Comparison of ENCODE assay signal across 11 cellular contexts in genomic region chr11:64040684-64041267, GRCh38. TPM values are rescaled to one million over a fixed set of nuclear protein-coding genes. Genes with fewer than 3 reads are reported as not detected.
DNase-seq lines count a peak whose midpoint lies in the region; ATAC-seq and TF ChIP-seq lines count a peak whose summit lies in the region.
"Had no signal": no experiment of that assay in that cellular context is flagged by ENCODE, and none has a peak within 500 bp of the region (broad histone marks: within the 10 kb centered on the region; RNA-seq: fewer than 3 reads in every experiment).

No MANE protein-coding gene starts in this region.

- H3K27ac ChIP-seq in heart left ventricle (no peak overlapping the region), right atrium auricular region (no peak overlapping the region), adrenal gland (peak overlapping the region in 1 of 5 donors; percentile 41), transverse colon (no peak overlapping the region)

- H3K4me3 ChIP-seq in heart left ventricle (no peak overlapping the region), right atrium auricular region (no peak overlapping the region), adrenal gland (no peak overlapping the region), transverse colon (no peak overlapping the region)

- H3K27ac Mint-ChIP-seq in activated T-helper 1 cell treated with anti-CD3 and anti-CD28 coated beads, Interleukin-12 subunit alpha, Interleukin-12 subunit beta, Interleukin-2, Interleukin-4 antibody, amounts not matched to agents 30 ng/mL and 10 ng/mL and 1 ng/mL, durations not matched to agents 14 hours and 24 hours and 36 hours: no peak overlapping the region
- H3K27ac Mint-ChIP-seq: CD4-positive, CD25-positive, alpha-beta regulatory T cell had no signal

- no peaks in the 10 kb centered on the region for H3K4me1 Mint-ChIP-seq in activated T-helper 1 cell treated with anti-CD3 and anti-CD28 coated beads, Interleukin-12 subunit alpha, Interleukin-12 subunit beta, Interleukin-2, Interleukin-4 antibody, amounts not matched to agents 30 ng/mL and 10 ng/mL and 1 ng/mL, durations not matched to agents 14 hours and 24 hours and 36 hours (ENCODE audit: low read depth)

- H3K4me3 Mint-ChIP-seq in activated T-helper 1 cell treated with anti-CD3 and anti-CD28 coated beads, Interleukin-12 subunit alpha, Interleukin-12 subunit beta, Interleukin-2, Interleukin-4 antibody, amounts not matched to agents 30 ng/mL and 10 ng/mL and 1 ng/mL, durations not matched to agents 14 hours and 24 hours and 36 hours: no peak overlapping the region
- H3K4me3 Mint-ChIP-seq: CD4-positive, CD25-positive, alpha-beta regulatory T cell had no signal

- no peaks in the 10 kb centered on the region for H3K36me3 ChIP-seq in heart left ventricle
- H3K36me3 ChIP-seq in right atrium auricular region: no peaks in the 10 kb centered on the region
- no peaks in the 10 kb centered on the region for H3K36me3 ChIP-seq in adrenal gland (replicated peaks in 1 of 2)
- H3K36me3 ChIP-seq in transverse colon: no peaks in the 10 kb centered on the region

- 62 to 76% (median 69%) methylated on average over 15 to 18 of the region's 18 CpGs for WGBS in heart left ventricle, 4 donors
- WGBS in adrenal gland, 4 donors: 70 to 76% (median 70%) methylated on average over 7 to 18 of the region's 18 CpGs
- 57 to 59% methylated on average over 1 to 18 of the region's 18 CpGs for WGBS in transverse colon (ENCODE audit: low coverage in 1 of 2), 2 donors

- in situ Hi-C loops in transverse colon (cut with MboI; ENCODE audit: low pct_ligation_motif_present in 1 of 4, low pct_unique_long_range_greater_than_20kb in 1 of 4, low sequenced_read_pairs in 3 of 4): no loop called here

- H3K9me3 Mint-ChIP-seq in activated T-helper 1 cell treated with anti-CD3 and anti-CD28 coated beads, Interleukin-12 subunit alpha, Interleukin-12 subunit beta, Interleukin-2, Interleukin-4 antibody, amounts not matched to agents 30 ng/mL and 10 ng/mL and 1 ng/mL, durations not matched to agents 14 hours and 24 hours and 36 hours: no peaks in the 10 kb centered on the region

- intact Hi-C loops in heart left ventricle (cut with DNase I) (loop anchor here in 1 of 10 donors (5.0 kb wide), 1 partner anchor 97 kb away; no protein-coding TSS in a partner anchor), adrenal gland (cut with DNase I) (no loop called here), transverse colon (cut with DNase I; ENCODE audit: low total_unique reads) (no loop called here)
- intact Hi-C loops in activated T-helper 1 cell treated with anti-CD3 and anti-CD28 coated beads, Interleukin-12 subunit alpha, Interleukin-12 subunit beta, Interleukin-2, Interleukin-4 antibody, amounts not matched to agents 30 ng/mL and 10 ng/mL and 1 ng/mL, durations not matched to agents 14 hours and 24 hours and 36 hours (cut with micrococcal nuclease): no loop called here

- DNase-seq in heart left ventricle (no peak), right atrium auricular region (ENCODE audit: low spot score) (no peak), adrenal gland (peak in 1 of 7 donors; percentile 72), iPS-NIHi11 (ENCODE audit: low spot score) (peak; percentile 83), transverse colon (no peak), NCI-H446 treated with DMSO at 0.1 percent for 48 hours (lab: John Stamatoyannopoulos, UW) (no peak)
- no peak for DNase-seq in activated T-helper 1 cell treated with anti-CD3 and anti-CD28 coated beads, Interleukin-12 subunit alpha, Interleukin-12 subunit beta, Interleukin-2, Interleukin-4 antibody, amounts not matched to agents 30 ng/mL and 10 ng/mL and 1 ng/mL, durations not matched to agents 14 hours and 24 hours and 36 hours (ENCODE audit: low spot score)
- DNase-seq: activated naive CD4-positive, alpha-beta T cell; CD4-positive, CD25-positive, alpha-beta regulatory T cell; SHP77 treated with DMSO at 0.1 percent for 48 hours had no signal

- no peaks in the 10 kb centered on the region for H3K27me3 Mint-ChIP-seq in activated T-helper 1 cell treated with anti-CD3 and anti-CD28 coated beads, Interleukin-12 subunit alpha, Interleukin-12 subunit beta, Interleukin-2, Interleukin-4 antibody, amounts not matched to agents 30 ng/mL and 10 ng/mL and 1 ng/mL, durations not matched to agents 14 hours and 24 hours and 36 hours (ENCODE audit: insufficient read depth)

- H3K36me3 Mint-ChIP-seq in activated T-helper 1 cell treated with anti-CD3 and anti-CD28 coated beads, Interleukin-12 subunit alpha, Interleukin-12 subunit beta, Interleukin-2, Interleukin-4 antibody, amounts not matched to agents 30 ng/mL and 10 ng/mL and 1 ng/mL, durations not matched to agents 14 hours and 24 hours and 36 hours (ENCODE audit: low read depth): no peaks in the 10 kb centered on the region
- H3K36me3 Mint-ChIP-seq: CD4-positive, CD25-positive, alpha-beta regulatory T cell had no signal

- TF ChIP-seq POLR2A in heart left ventricle (IDR thresholded peaks at IDR 0.05): no peak
- TF ChIP-seq POLR2A in adrenal gland (IDR thresholded peaks at IDR 0.05): no peak
- no peak for TF ChIP-seq POLR2A in transverse colon (IDR thresholded peaks at IDR 0.05)

- H3K27me3 ChIP-seq in heart left ventricle (peaks cover 0 to 24% (median 0%) of the 10 kb centered on the region in 9 donors), right atrium auricular region (no peaks in the 10 kb centered on the region), adrenal gland (no peaks in the 10 kb centered on the region), transverse colon (peaks cover 25% of the 10 kb centered on the region)

- ATAC-seq in heart left ventricle (no peak), GM21529 (IDR thresholded peaks at IDR 0.05; ENCODE audit: unreplicated experiment) (no peak)

- H3K9me3 ChIP-seq in heart left ventricle (no peaks in the 10 kb centered on the region), right atrium auricular region (no peaks in the 10 kb centered on the region), adrenal gland (replicated peaks in 1 of 3) (no peaks in the 10 kb centered on the region), transverse colon (no peaks in the 10 kb centered on the region)

- TF ChIP-seq CTCF in heart left ventricle (IDR thresholded peaks at IDR 0.05) (peak in 10 of 12 donors; percentile 5 to 43 (median 28)), right atrium auricular region (IDR thresholded peaks at IDR 0.05) (peak in 1 of 2 donors; percentile 63), adrenal gland (IDR thresholded peaks at IDR 0.05) (peak in 4 of 6 experiments; percentile 23 to 41 (median 36)), transverse colon (IDR thresholded peaks at IDR 0.05) (peak in 3 of 5 experiments; percentile 29 to 39 (median 29))

- peaks cover 0 to 14% (median 10%) of the 10 kb centered on the region in 12 donors for H3K4me1 ChIP-seq in heart left ventricle
- H3K4me1 ChIP-seq in right atrium auricular region: peaks cover 0 to 14% of the 10 kb centered on the region in 2 donors
- H3K4me1 ChIP-seq in adrenal gland (replicated peaks in 1 of 2): peaks cover 8 to 10% of the 10 kb centered on the region in 2 donors
- H3K4me1 ChIP-seq in transverse colon: peaks cover 0 to 14% (median 12%) of the 10 kb centered on the region in 4 donors

- no peak for TF ChIP-seq EP300 in transverse colon (IDR thresholded peaks at IDR 0.05; ENCODE audit: low read depth)

RNA-seq across cellular contexts. Expression of gene FLRT1, which starts 5.0 kb away (rescaled TPM):
- total RNA-seq in heart left ventricle (1 to 10 TPM in 1 of 9 donors, under 1 TPM in 8; 0.20 to 1.4 (median 0.37) TPM), right atrium auricular region (1 to 10 TPM in 1 of 2 donors, under 1 TPM in 1; 0.67 to 1.7 TPM), adrenal gland (10 to 100 TPM in 1 of 8 donors, 1 to 10 TPM in 2, under 1 TPM in 1, not detected in 4; 0.69 to 11.1 (median 4.7) TPM), transverse colon (1 to 10 TPM in 2 of 4 donors, under 1 TPM in 2; 0.32 to 1.4 (median 0.90) TPM)
- polyA plus RNA-seq in heart left ventricle (under 1 TPM; 0.22 to 0.46 TPM), adrenal gland (1 to 10 TPM in 2 of 3 donors, under 1 TPM in 1; 0.54 to 5.0 (median 2.4) TPM)
- not detected in 2 replicates for total RNA-seq in activated T-helper 1 cell treated with anti-CD3 and anti-CD28 coated beads, Interleukin-12 subunit alpha, Interleukin-12 subunit beta, Interleukin-2, Interleukin-4 antibody, amounts not matched to agents 30 ng/mL and 10 ng/mL and 1 ng/mL, durations not matched to agents 14 hours and 24 hours and 36 hours
- total RNA-seq: CD4-positive, CD25-positive, alpha-beta regulatory T cell had no signal

RNA-seq across cellular contexts. Expression of gene OTUB1, which starts 54.5 kb away (rescaled TPM):
- 10 to 100 TPM; 47.4 to 73.1 (median 54.5) TPM for total RNA-seq in heart left ventricle
- 10 to 100 TPM; 46.7 to 83.1 TPM for polyA plus RNA-seq in heart left ventricle
- 10 to 100 TPM; 55.9 to 57.1 TPM for total RNA-seq in right atrium auricular region
- 10 to 100 TPM; 41.4 to 93.7 (median 67.7) TPM for total RNA-seq in adrenal gland
- 10 to 100 TPM; 59.7 to 70.6 (median 60.5) TPM for polyA plus RNA-seq in adrenal gland
- total RNA-seq in transverse colon: 100 to 1,000 TPM in 1 of 4 donors, 10 to 100 TPM in 3; 52.7 to 114 (median 79.4) TPM
- 104 and 114 TPM in 2 replicates for total RNA-seq in activated T-helper 1 cell treated with anti-CD3 and anti-CD28 coated beads, Interleukin-12 subunit alpha, Interleukin-12 subunit beta, Interleukin-2, Interleukin-4 antibody, amounts not matched to agents 30 ng/mL and 10 ng/mL and 1 ng/mL, durations not matched to agents 14 hours and 24 hours and 36 hours
